In genomic region chr10:111565542-111565941, GRCh38 we compare ENCODE assay signal across 31 cellular contexts.
"Had no signal": no experiment of that assay in that cellular context is flagged by ENCODE, and none has a peak within 500 bp of the region (broad histone marks: within the 10 kb centered on the region; RNA-seq: fewer than 3 reads in every experiment).

No MANE protein-coding gene starts in this region.

- H3K27ac Mint-ChIP-seq: activated CD4-positive, alpha-beta memory T cell treated with anti-CD3 and anti-CD28 coated beads for 36 hours; activated CD4-positive, alpha-beta T cell treated with anti-CD3 and anti-CD28 coated beads, Interleukin-2, amount 10 ng/mL, durations not matched to agents 7 days and 5 days; activated naive CD4-positive, alpha-beta T cell treated with anti-CD3 and anti-CD28 coated beads for 36 hours; activated naive CD4-positive, alpha-beta T cell treated with anti-CD3 and anti-CD28 coated beads, Interleukin-2, amount 50 U/mL, for 72 hours; activated T-helper 1 cell treated with anti-CD3 and anti-CD28 coated beads, Interleukin-12 subunit alpha, Interleukin-12 subunit beta, Interleukin-2, Interleukin-4 antibody, amounts not matched to agents 30 ng/mL and 10 ng/mL and 1 ng/mL, durations not matched to agents 14 hours and 24 hours and 36 hours had no signal

- H3K4me3 Mint-ChIP-seq: activated CD4-positive, alpha-beta memory T cell treated with anti-CD3 and anti-CD28 coated beads for 36 hours; activated CD4-positive, alpha-beta T cell treated with anti-CD3 and anti-CD28 coated beads, Interleukin-2, amount 10 ng/mL, durations not matched to agents 7 days and 5 days; activated naive CD4-positive, alpha-beta T cell treated with anti-CD3 and anti-CD28 coated beads for 36 hours; activated T-cell treated with anti-CD3 and anti-CD28 coated beads, Interleukin-2, amount 50 U/mL, for 4 hours; activated T-helper 1 cell treated with anti-CD3 and anti-CD28 coated beads, Interleukin-12 subunit alpha, Interleukin-12 subunit beta, Interleukin-2, Interleukin-4 antibody, amounts not matched to agents 30 ng/mL and 10 ng/mL and 1 ng/mL, durations not matched to agents 14 hours and 24 hours and 36 hours had no signal

- H3K4me3 ChIP-seq: adrenal gland, body of pancreas, breast epithelium, MG63 had no signal

- H3K9me3 Mint-ChIP-seq: activated CD4-positive, alpha-beta memory T cell treated with anti-CD3 and anti-CD28 coated beads for 36 hours; activated CD4-positive, alpha-beta T cell treated with anti-CD3 and anti-CD28 coated beads, Interleukin-2, amount 10 ng/mL, durations not matched to agents 7 days and 5 days; activated naive CD4-positive, alpha-beta T cell treated with anti-CD3 and anti-CD28 coated beads for 36 hours; activated naive CD4-positive, alpha-beta T cell treated with anti-CD3 and anti-CD28 coated beads, Interleukin-2, amount 50 U/mL, for 72 hours; activated T-cell treated with anti-CD3 and anti-CD28 coated beads, Interleukin-2, amount 50 U/mL, for 4 hours; activated T-helper 1 cell treated with anti-CD3 and anti-CD28 coated beads, Interleukin-12 subunit alpha, Interleukin-12 subunit beta, Interleukin-2, Interleukin-4 antibody, amounts not matched to agents 30 ng/mL and 10 ng/mL and 1 ng/mL, durations not matched to agents 14 hours and 24 hours and 36 hours had no signal

- DNase-seq: activated CD4-positive, alpha-beta memory T cell treated with anti-CD3 and anti-CD28 coated beads for 36 hours; activated CD4-positive, alpha-beta T cell treated with anti-CD3 and anti-CD28 coated beads, Interleukin-2, amount 10 ng/mL, durations not matched to agents 7 days and 5 days; activated CD8-positive, alpha-beta memory T cell treated with anti-CD3 and anti-CD28 coated beads, Interleukin-2, amount 50 U/mL, for 4 hours; activated gamma-delta T cell treated with Interleukin-2 at 50 U/mL for 16 hours; activated naive CD4-positive, alpha-beta T cell treated with anti-CD3 and anti-CD28 coated beads for 36 hours; activated T-cell treated with anti-CD3 and anti-CD28 coated beads for 4 hours; activated T-cell treated with anti-CD3 and anti-CD28 coated beads, Interleukin-2, amount 50 U/mL, for 4 hours; adrenal gland; body of pancreas; Kasumi-1; MG63; MV-4-11; NCI-H1092; NCI-H1436 treated with DMSO at 0.1 percent for 48 hours; NCI-H1694 treated with DMSO at 0.1 percent for 48 hours; NCI-H2029; NCI-H510A; NCI-H526; NCI-H748 treated with DMSO at 0.1 percent for 48 hours; NK-92 treated with Interleukin-12 subunit alpha and Interleukin-12 subunit beta, amount 100 ng/mL, for 24 hours; PC-3; SIG-M5; SW 1271; T-helper 1 cell; T-helper 2 cell; T-helper 9 cell; WERI-Rb-1 had no signal

- H3K36me3 ChIP-seq: adrenal gland, breast epithelium, MG63, WERI-Rb-1 had no signal

- H3K4me1 Mint-ChIP-seq: activated CD4-positive, alpha-beta T cell treated with anti-CD3 and anti-CD28 coated beads, Interleukin-2, amount 10 ng/mL, durations not matched to agents 7 days and 5 days had no signal

- H3K27ac ChIP-seq: adrenal gland, body of pancreas, breast epithelium, RWPE1, WERI-Rb-1 had no signal

- H3K27me3 ChIP-seq: adrenal gland, body of pancreas, breast epithelium, MG63 had no signal

- H3K9me3 ChIP-seq: adrenal gland, body of pancreas, breast epithelium, MG63 had no signal

- H3K36me3 Mint-ChIP-seq: activated CD4-positive, alpha-beta memory T cell treated with anti-CD3 and anti-CD28 coated beads for 36 hours; activated naive CD4-positive, alpha-beta T cell treated with anti-CD3 and anti-CD28 coated beads, Interleukin-2, amount 50 U/mL, for 72 hours had no signal

- H3K4me1 ChIP-seq: adrenal gland, body of pancreas, breast epithelium had no signal
